In the genomic region with DNA sequence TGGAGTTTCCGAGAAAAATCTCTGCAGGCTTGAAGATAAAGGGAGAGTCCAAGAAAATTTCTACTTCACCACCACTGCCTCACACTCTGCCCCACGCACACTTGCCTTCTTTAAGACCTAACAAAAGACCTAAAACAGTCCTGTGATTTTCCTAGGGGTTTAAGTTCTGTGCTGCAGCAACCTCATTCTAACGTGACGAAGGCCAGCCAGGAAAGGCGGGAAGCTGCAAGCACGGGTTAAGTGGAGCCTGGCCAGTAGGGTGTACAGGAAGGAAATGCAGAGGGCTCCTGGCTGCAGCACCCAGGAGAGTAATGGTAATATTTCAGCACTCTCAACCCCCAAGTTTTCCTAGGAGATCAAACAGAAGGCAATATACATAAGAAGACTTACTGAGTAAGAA, we compare ENCODE assay signal across 8 cellular contexts. TPM values are rescaled to one million over a fixed set of nuclear protein-coding genes. Genes with fewer than 3 reads are reported as not detected.
DNase-seq lines count a peak whose midpoint lies in the region; ATAC-seq and TF ChIP-seq lines count a peak whose summit lies in the region.

No MANE protein-coding gene starts in this region.

- H3K9me3 ChIP-seq in lung (ENCODE audit: control insufficient read depth in 2 of 2, insufficient read depth in 1 of 2, low read length in 1 of 2) = no peaks in the 10 kb centered on the region
- no peaks in the 10 kb centered on the region for H3K9me3 ChIP-seq in thoracic aorta
- H3K9me3 ChIP-seq in WERI-Rb-1 (ENCODE audit: severe bottlenecking) = peaks cover 5% of the 10 kb centered on the region

- POLR2A ChIA-PET in RWPE1 (lab: Yijun Ruan, JAX; ENCODE audit: low non-redundant PET) = no interaction called here

- ATAC-seq in lung (ENCODE audit: insufficient read depth, low FRiP score) (no peak), thoracic aorta (ENCODE audit: insufficient number of reproducible peaks, low FRiP score, low read depth) (no peak)

- peaks cover 5% of the 10 kb centered on the region for H3K9me3 Mint-ChIP-seq in activated naive CD4-positive, alpha-beta T cell treated with anti-CD3 and anti-CD28 coated beads, Interleukin-2, amount 10 ng/mL, durations not matched to agents 7 days and 5 days

- CTCF ChIA-PET in activated naive CD4-positive, alpha-beta T cell treated with anti-CD3 and anti-CD28 coated beads, Interleukin-2, amount 10 ng/mL, durations not matched to agents 7 days and 5 days (lab: Charles Lee) = no interaction called here
- CTCF ChIA-PET in RWPE1 (lab: Yijun Ruan, JAX) = interaction anchor here (0.6 kb wide), 1 partner anchor 40 kb away, joined by 3 read pairs; no protein-coding TSS in a partner anchor

- H3K36me3 ChIP-seq in lung (ENCODE audit: control insufficient read depth in 2 of 2, insufficient read depth in 2 of 2, low read length in 2 of 2) (no peaks in the 10 kb centered on the region), thoracic aorta (no peaks in the 10 kb centered on the region), WERI-Rb-1 (no peaks in the 10 kb centered on the region)

- peak overlapping the region; percentile 78 for H3K4me3 Mint-ChIP-seq in activated naive CD4-positive, alpha-beta T cell treated with anti-CD3 and anti-CD28 coated beads, Interleukin-2, amount 10 ng/mL, durations not matched to agents 7 days and 5 days

- 15 to 19% methylated on average over 6 of the region's 6 CpGs for whole genome bisulfite sequencing in lung, 2 donors

- peaks cover 21% of the 10 kb centered on the region for H3K4me1 Mint-ChIP-seq in activated naive CD4-positive, alpha-beta T cell treated with anti-CD3 and anti-CD28 coated beads, Interleukin-2, amount 10 ng/mL, durations not matched to agents 7 days and 5 days

- H3K27me3 Mint-ChIP-seq in activated naive CD4-positive, alpha-beta T cell treated with anti-CD3 and anti-CD28 coated beads, Interleukin-2, amount 10 ng/mL, durations not matched to agents 7 days and 5 days = peaks cover 22% of the 10 kb centered on the region

- no peaks in the 10 kb centered on the region for H3K36me3 Mint-ChIP-seq in activated naive CD4-positive, alpha-beta T cell treated with anti-CD3 and anti-CD28 coated beads, Interleukin-2, amount 10 ng/mL, durations not matched to agents 7 days and 5 days

- DNase-seq in activated naive CD4-positive, alpha-beta T cell treated with anti-CD3 and anti-CD28 coated beads, Interleukin-2, amount 10 ng/mL, durations not matched to agents 7 days and 5 days = no peak
- DNase-seq in activated naive CD4-positive, alpha-beta T cell treated with Interleukin-2 at 50 U/mL for 16 hours = no peak
- peak; percentile 19 for DNase-seq in cerebellar cortex (ENCODE audit: low spot score)
- peak; percentile 53 for DNase-seq in lung (ENCODE audit: low spot score)
- no peak for DNase-seq in thoracic aorta (ENCODE audit: low spot score)
- DNase-seq in RWPE1 (ENCODE audit: low spot score) = no peak
- DNase-seq in WERI-Rb-1 = no peak
- DNase-seq in activated naive CD4-positive, alpha-beta T cell treated with anti-CD3 and anti-CD28 coated beads, Interleukin-2, amount 50 U/mL, for 16 hours = no peak

- H3K27me3 ChIP-seq in lung (ENCODE audit: control insufficient read depth, insufficient read depth) (no peaks in the 10 kb centered on the region), thoracic aorta (replicated peaks; ENCODE audit: insufficient read depth) (no peaks in the 10 kb centered on the region), WERI-Rb-1 (ENCODE audit: insufficient read depth, low read depth, severe bottlenecking) (no peaks in the 10 kb centered on the region)

- H3K4me1 ChIP-seq in lung (ENCODE audit: control insufficient read depth in 2 of 2, insufficient read depth in 2 of 2, low read length in 2 of 2) (peaks cover 5 to 9% of the 10 kb centered on the region in 2 donors), thoracic aorta (ENCODE audit: control insufficient read depth in 1 of 2, low read depth in 2 of 2) (peaks cover 9 to 20% of the 10 kb centered on the region in 2 donors)

- TF ChIP-seq CTCF in lung (IDR thresholded peaks at IDR 0.05; ENCODE audit: control extremely low read depth, extremely low read depth) (no peak), thoracic aorta (IDR thresholded peaks at IDR 0.05) (no peak), RWPE1 (conservative IDR thresholded peaks at IDR 0.05; ENCODE audit: low read depth) (no peak), WERI-Rb-1 (IDR thresholded peaks at IDR 0.05; ENCODE audit: low read depth, low read length) (no peak)

- H3K27ac ChIP-seq in lung (ENCODE audit: low read depth in 1 of 2, low read length in 1 of 2) = peak overlapping the region; percentile 47 to 92
- peak overlapping the region; percentile 81 to 82 for H3K27ac ChIP-seq in thoracic aorta
- H3K27ac ChIP-seq in RWPE1 = no peak overlapping the region
- no peak overlapping the region for H3K27ac ChIP-seq in WERI-Rb-1

- no peak overlapping the region for H3K4me3 ChIP-seq in lung
- peak overlapping the region; percentile 92 for H3K4me3 ChIP-seq in thoracic aorta
- H3K4me3 ChIP-seq in WERI-Rb-1 (ENCODE audit: low read depth, low read length) = no peak overlapping the region

- no peak overlapping the region for H3K27ac Mint-ChIP-seq in activated naive CD4-positive, alpha-beta T cell treated with anti-CD3 and anti-CD28 coated beads, Interleukin-2, amount 10 ng/mL, durations not matched to agents 7 days and 5 days

RNA-seq across cellular contexts. Expression of a gene that starts 1.5 kb away (rescaled TPM):
- total RNA-seq in lung (10 to 100 TPM; 31.0 to 94.2 TPM), thoracic aorta (10 to 100 TPM; 16.1 to 22.6 TPM)
- 1 to 10 TPM; 4.1 to 4.2 TPM for polyA plus RNA-seq in lung

Comparison
In these comparisons a context has a peak if more than half of its experiments do, and no peak if none do; other contexts are left out.
1. DNase-seq: peak in cerebellar cortex (single experiment) and lung (single experiment); none in activated naive CD4-positive, alpha-beta T cell treated with anti-CD3 and anti-CD28 coated beads, Interleukin-2, amount 10 ng/mL, durations not matched to agents 7 days and 5 days (single experiment), activated naive CD4-positive, alpha-beta T cell treated with Interleukin-2 at 50 U/mL for 16 hours (single experiment), thoracic aorta (single experiment), RWPE1 (single experiment), WERI-Rb-1 (single experiment) and activated naive CD4-positive, alpha-beta T cell treated with anti-CD3 and anti-CD28 coated beads, Interleukin-2, amount 50 U/mL, for 16 hours (single experiment).
2. H3K27ac ChIP-seq: peak in lung (2 of 2) and thoracic aorta (2 of 2); none in RWPE1 (single experiment) and WERI-Rb-1 (single experiment).